In the genomic region with DNA sequence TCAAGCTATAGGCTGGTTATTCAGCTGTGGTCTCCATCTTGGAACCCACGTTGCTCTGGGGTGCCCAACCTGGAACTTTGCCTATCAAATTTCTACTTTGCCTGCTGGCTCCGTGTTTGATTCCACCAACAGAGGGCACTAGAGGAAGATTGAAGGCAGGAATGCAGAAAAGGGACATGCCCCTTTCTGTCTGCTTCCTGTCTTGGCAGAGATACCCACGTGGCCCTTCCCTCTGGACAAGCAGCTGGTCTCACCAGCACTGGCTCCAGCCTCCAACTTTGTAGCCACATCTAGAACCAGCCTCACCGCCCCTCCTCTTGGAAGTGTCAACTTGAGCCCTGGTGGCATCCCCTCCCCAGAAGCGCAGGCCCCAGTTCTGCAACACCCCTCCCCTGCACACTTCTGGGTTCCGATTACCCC, we compare ENCODE assay signal across 9 cellular contexts. TPM values are rescaled to one million over a fixed set of nuclear protein-coding genes. Genes with fewer than 3 reads are reported as not detected.
DNase-seq lines count a peak whose midpoint lies in the region; ATAC-seq and TF ChIP-seq lines count a peak whose summit lies in the region.
"Had no signal": no experiment of that assay in that cellular context is flagged by ENCODE, and none has a peak within 500 bp of the region (broad histone marks: within the 10 kb centered on the region; RNA-seq: fewer than 3 reads in every experiment).

No MANE protein-coding gene starts in this region.

- no peaks in the 10 kb centered on the region for H4K20me1 ChIP-seq in OCI-LY1 (ENCODE audit: insufficient read depth, low read length)

- TF ChIP-seq CTCF in HEK293 (tag by site-specific recombination; IDR thresholded peaks at IDR 0.05) (no peak), OCI-LY1 (IDR thresholded peaks at IDR 0.05; ENCODE audit: low read length) (peak; percentile 39; the same call in 1 of the 2 replicates), fibroblast of the aortic adventitia (IDR thresholded peaks at IDR 0.05; ENCODE audit: insufficient read depth, low read length) (peak; percentile 44), progenitor cell of endocrine pancreas (IDR thresholded peaks at IDR 0.05; ENCODE audit: unreplicated experiment) (peak; percentile 32)

- H3K9me3 Mint-ChIP-seq in progenitor cell of endocrine pancreas (ENCODE audit: low read depth), result no peaks in the 10 kb centered on the region

- ATAC-seq in GM18517 (IDR thresholded peaks at IDR 0.05; ENCODE audit: unreplicated experiment), result no peak
- no peak for ATAC-seq in HG02970 (IDR thresholded peaks at IDR 0.05; ENCODE audit: low FRiP score, unreplicated experiment)

- no peaks in the 10 kb centered on the region for H3K79me2 ChIP-seq in OCI-LY1 (ENCODE audit: insufficient read depth, low read length)
- H3K79me2 ChIP-seq: parathyroid adenoma had no signal

- no peak overlapping the region for H3K4me3 Mint-ChIP-seq in progenitor cell of endocrine pancreas (ENCODE audit: low read depth)

- H3K4me2 ChIP-seq in OCI-LY1 (ENCODE audit: low read length), result no peak overlapping the region

- POLR2A ChIA-PET in HEK293 (lab: Yijun Ruan, JAX), result no interaction called here

- DNase-seq in Ammon's horn (ENCODE audit: low spot score), result peak; percentile 53
- DNase-seq in activated CD8-positive, alpha-beta memory T cell treated with anti-CD3 and anti-CD28 coated beads, Interleukin-2, amount 50 U/mL, for 4 hours, result peak; percentile 48
- DNase-seq in fibroblast of the aortic adventitia (ENCODE audit: low read depth), result peak; percentile 48
- no peak for DNase-seq in progenitor cell of endocrine pancreas (ENCODE audit: low spot score, unreplicated experiment)

- H3K27ac Mint-ChIP-seq in progenitor cell of endocrine pancreas, result no peak overlapping the region

- no peaks in the 10 kb centered on the region for H3K4me1 Mint-ChIP-seq in progenitor cell of endocrine pancreas (ENCODE audit: low read depth)

- H3K36me3 ChIP-seq in HEK293 (ENCODE audit: control insufficient read depth in 2 of 2, insufficient read depth in 1 of 2, low read length in 2 of 2), result no peaks in the 10 kb centered on the region
- no peaks in the 10 kb centered on the region for H3K36me3 ChIP-seq in OCI-LY1 (ENCODE audit: insufficient read depth, low read length)

- no peak overlapping the region for H3K27ac ChIP-seq in HEK293 (ENCODE audit: extremely low read depth, low read depth, low read length)
- no peak overlapping the region for H3K27ac ChIP-seq in OCI-LY1 (ENCODE audit: low read depth, low read length, poor library complexity, severe bottlenecking)
- H3K27ac ChIP-seq: parathyroid adenoma had no signal

- H3K4me3 ChIP-seq in HEK293 (ENCODE audit: low read depth, low read length) (no peak overlapping the region), OCI-LY1 (ENCODE audit: low read depth, low read length, poor library complexity, severe bottlenecking) (no peak overlapping the region), fibroblast of the aortic adventitia (ENCODE audit: low read depth, low read length) (no peak overlapping the region)

- H2AFZ ChIP-seq in OCI-LY1 (ENCODE audit: low read length), result no peak overlapping the region
- H2AFZ ChIP-seq: parathyroid adenoma had no signal

- H3K36me3 Mint-ChIP-seq in progenitor cell of endocrine pancreas (ENCODE audit: insufficient read depth), result no peaks in the 10 kb centered on the region

- no peaks in the 10 kb centered on the region for H3K4me1 ChIP-seq in HEK293 (ENCODE audit: control insufficient read depth, insufficient read depth, low read length)
- H3K4me1 ChIP-seq in OCI-LY1 (ENCODE audit: insufficient read depth, low read length, severe bottlenecking), result no peaks in the 10 kb centered on the region
- H3K4me1 ChIP-seq: parathyroid adenoma had no signal

- H3K9me3 ChIP-seq in HEK293 (ENCODE audit: control insufficient read depth, insufficient read depth, low read depth, low read length) (no peaks in the 10 kb centered on the region), OCI-LY1 (ENCODE audit: low read length) (no peaks in the 10 kb centered on the region)

- peaks cover 6% of the 10 kb centered on the region for H3K27me3 Mint-ChIP-seq in progenitor cell of endocrine pancreas

- no peaks in the 10 kb centered on the region for H3F3A ChIP-seq in OCI-LY1 (ENCODE audit: insufficient read depth, low read length)

- H3K9me2 ChIP-seq in OCI-LY1 (ENCODE audit: low read depth, low read length), result no peaks in the 10 kb centered on the region

- no peak overlapping the region for H3K9ac ChIP-seq in OCI-LY1 (ENCODE audit: low read length)
- H3K9ac ChIP-seq: parathyroid adenoma had no signal

- no peaks in the 10 kb centered on the region for H3K27me3 ChIP-seq in OCI-LY1 (ENCODE audit: insufficient read depth, low read length)

- CTCF ChIA-PET in HEK293 (lab: Yijun Ruan, JAX), result interaction anchor here (0.6 to 2.1 kb wide), 8 partner anchors 11 to 320 kb away, joined by 3 to 12 read pairs (median 4); a partner anchor contains a TSS

TF ChIP-seq in HEK293, 187 proteins besides CTCF, POLR2A, EP300 and RAD21:
- TF ChIP-seq ZNF626 (tag by site-specific recombination; IDR thresholded peaks at IDR 0.05), result no peak
- TF ChIP-seq ZNF571 (tag by site-specific recombination; IDR thresholded peaks at IDR 0.05), result no peak
- no peak for TF ChIP-seq ZXDB (tag by site-specific recombination; IDR thresholded peaks at IDR 0.05)
- peak; percentile 86; the same call in 1 of the 2 replicates for TF ChIP-seq ZNF561 (tag by site-specific recombination; IDR thresholded peaks at IDR 0.05; ENCODE audit: borderline replicate concordance)
- peak; percentile 43; the same call in 1 of the 2 replicates for TF ChIP-seq ZNF776 (tag by site-specific recombination; IDR thresholded peaks at IDR 0.05; ENCODE audit: borderline replicate concordance)
- TF ChIP-seq ZNF202 (tag by site-specific recombination; IDR thresholded peaks at IDR 0.05; ENCODE audit: borderline replicate concordance), result no peak
- TF ChIP-seq, protein P1, sequence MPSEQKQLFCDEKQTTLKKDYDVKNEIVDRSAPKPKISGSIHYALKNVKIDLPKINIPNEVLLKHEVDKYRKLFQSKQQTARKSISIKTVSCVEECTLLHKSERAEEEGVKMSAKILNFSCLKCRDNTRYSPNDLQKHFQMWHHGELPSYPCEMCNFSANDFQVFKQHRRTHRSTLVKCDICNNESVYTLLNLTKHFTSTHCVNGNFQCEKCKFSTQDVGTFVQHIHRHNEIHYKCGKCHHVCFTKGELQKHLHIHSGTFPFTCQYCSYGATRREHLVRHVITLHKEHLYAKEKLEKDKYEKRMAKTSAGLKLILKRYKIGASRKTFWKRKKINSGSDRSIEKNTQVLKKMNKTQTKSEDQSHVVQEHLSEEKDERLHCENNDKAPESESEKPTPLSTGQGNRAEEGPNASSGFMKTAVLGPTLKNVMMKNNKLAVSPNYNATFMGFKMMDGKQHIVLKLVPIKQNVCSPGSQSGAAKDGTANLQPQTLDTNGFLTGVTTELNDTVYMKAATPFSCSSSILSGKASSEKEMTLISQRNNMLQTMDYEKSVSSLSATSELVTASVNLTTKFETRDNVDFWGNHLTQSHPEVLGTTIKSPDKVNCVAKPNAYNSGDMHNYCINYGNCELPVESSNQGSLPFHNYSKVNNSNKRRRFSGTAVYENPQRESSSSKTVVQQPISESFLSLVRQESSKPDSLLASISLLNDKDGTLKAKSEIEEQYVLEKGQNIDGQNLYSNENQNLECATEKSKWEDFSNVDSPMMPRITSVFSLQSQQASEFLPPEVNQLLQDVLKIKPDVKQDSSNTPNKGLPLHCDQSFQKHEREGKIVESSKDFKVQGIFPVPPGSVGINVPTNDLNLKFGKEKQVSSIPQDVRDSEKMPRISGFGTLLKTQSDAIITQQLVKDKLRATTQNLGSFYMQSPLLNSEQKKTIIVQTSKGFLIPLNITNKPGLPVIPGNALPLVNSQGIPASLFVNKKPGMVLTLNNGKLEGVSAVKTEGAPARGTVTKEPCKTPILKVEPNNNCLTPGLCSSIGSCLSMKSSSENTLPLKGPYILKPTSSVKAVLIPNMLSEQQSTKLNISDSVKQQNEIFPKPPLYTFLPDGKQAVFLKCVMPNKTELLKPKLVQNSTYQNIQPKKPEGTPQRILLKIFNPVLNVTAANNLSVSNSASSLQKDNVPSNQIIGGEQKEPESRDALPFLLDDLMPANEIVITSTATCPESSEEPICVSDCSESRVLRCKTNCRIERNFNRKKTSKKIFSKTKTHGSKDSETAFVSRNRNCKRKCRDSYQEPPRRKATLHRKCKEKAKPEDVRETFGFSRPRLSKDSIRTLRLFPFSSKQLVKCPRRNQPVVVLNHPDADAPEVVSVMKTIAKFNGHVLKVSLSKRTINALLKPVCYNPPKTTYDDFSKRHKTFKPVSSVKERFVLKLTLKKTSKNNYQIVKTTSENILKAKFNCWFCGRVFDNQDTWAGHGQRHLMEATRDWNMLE (tag by site-specific recombination; conservative IDR thresholded peaks at IDR 0.05; ENCODE audit: low read depth), result no peak
- no peak for TF ChIP-seq ZNF211 (tag by site-specific recombination; IDR thresholded peaks at IDR 0.05; ENCODE audit: low read depth)
- TF ChIP-seq ZNF785 (tag by site-specific recombination; IDR thresholded peaks at IDR 0.05), result no peak
- no peak for TF ChIP-seq SALL2 (tag by site-specific recombination; IDR thresholded peaks at IDR 0.05; ENCODE audit: borderline replicate concordance)
- TF ChIP-seq ZNF354C (tag by site-specific recombination; IDR thresholded peaks at IDR 0.05; ENCODE audit: borderline replicate concordance, low read depth), result no peak
- no peak for TF ChIP-seq ZNF521 (tag by site-specific recombination; IDR thresholded peaks at IDR 0.05)
- peak; percentile 23; the same call in 1 of the 2 replicates for TF ChIP-seq SP3 (tag by site-specific recombination; IDR thresholded peaks at IDR 0.05)
- no peak for TF ChIP-seq ZNF140 (tag by site-specific recombination; IDR thresholded peaks at IDR 0.05)
TF ChIP-seq in HEK293: peak in this region for 3.

RNA-seq across cellular contexts. Expression of a gene that starts 52.1 kb away (rescaled TPM):
- 2.9 and 8.0 TPM in 2 replicates for total RNA-seq in fibroblast of the aortic adventitia (ENCODE audit: low replicate concordance)
- total RNA-seq in progenitor cell of endocrine pancreas, result 6.1 and 6.6 TPM in 2 replicates
